ENCODE assay signal across 10 cellular contexts in genomic region chr14:89507521-89507920, GRCh38.
DNase-seq lines count a peak whose midpoint lies in the region; ATAC-seq and TF ChIP-seq lines count a peak whose summit lies in the region.
"Had no signal": no experiment of that assay in that cellular context is flagged by ENCODE, and none has a peak within 500 bp of the region (broad histone marks: within the 10 kb centered on the region; RNA-seq: fewer than 3 reads in every experiment).

No MANE protein-coding gene starts in this region.

- peaks cover 54% of the 10 kb centered on the region for H3K4me1 ChIP-seq in BLaER1
- H3K4me1 ChIP-seq in heart left ventricle: peaks cover 0 to 59% (median 11%) of the 10 kb centered on the region in 12 donors

- H3K9me3 ChIP-seq in BLaER1 (peaks cover 16% of the 10 kb centered on the region; the same call in 1 of the 2 replicates), heart left ventricle (no peaks in the 10 kb centered on the region)

- DNase-seq in GM20000 (ENCODE audit: low spot score) (peak; percentile 42), kidney epithelial cell (ENCODE audit: low read depth) (peak; percentile 84), heart left ventricle (no peak), NCI-H2029 treated with DMSO at 0.1 percent for 48 hours (lab: John Stamatoyannopoulos, UW) (no peak)
- DNase-seq: activated naive CD4-positive, alpha-beta T cell treated with anti-CD3 and anti-CD28 coated beads, Interleukin-2, amount 50 U/mL, for 16 hours; Right ventricle myocardium superior had no signal

- no peak overlapping the region for H3K27ac ChIP-seq in BLaER1
- H3K27ac ChIP-seq in heart left ventricle: no peak overlapping the region

- peaks cover 38% of the 10 kb centered on the region for H4K20me1 ChIP-seq in BLaER1

- H3K4me3 Mint-ChIP-seq in T-helper 1 cell treated with Interleukin-12 subunit alpha and Interleukin-12 subunit beta and Interleukin-4 antibody, amounts not matched to agents 30 μg/mL and 1 μg/mL, for 36 hours: no peak overlapping the region

- TF ChIP-seq POLR2A in heart left ventricle (IDR thresholded peaks at IDR 0.05): no peak

- H3K36me3 ChIP-seq in BLaER1 (peaks cover 24% of the 10 kb centered on the region), kidney epithelial cell (ENCODE audit: control insufficient read depth, insufficient read depth, low read length) (no peaks in the 10 kb centered on the region), heart left ventricle (peaks cover 0 to 9% (median 0%) of the 10 kb centered on the region in 9 donors)

- H3K27me3 ChIP-seq in BLaER1: no peaks in the 10 kb centered on the region
- H3K27me3 ChIP-seq in kidney epithelial cell (ENCODE audit: control insufficient read depth, insufficient read depth, low read length): no peaks in the 10 kb centered on the region
- H3K27me3 ChIP-seq in heart left ventricle: no peaks in the 10 kb centered on the region

- H3K9ac ChIP-seq in BLaER1: no peak overlapping the region

- no peaks in the 10 kb centered on the region for H3K9me3 Mint-ChIP-seq in T-helper 1 cell treated with Interleukin-12 subunit alpha and Interleukin-12 subunit beta and Interleukin-4 antibody, amounts not matched to agents 30 μg/mL and 1 μg/mL, for 36 hours

- peaks cover 59% of the 10 kb centered on the region for H3K4me1 Mint-ChIP-seq in T-helper 1 cell treated with Interleukin-12 subunit alpha and Interleukin-12 subunit beta and Interleukin-4 antibody, amounts not matched to agents 30 μg/mL and 1 μg/mL, for 36 hours (ENCODE audit: low read depth)

- H3K27me3 Mint-ChIP-seq in T-helper 1 cell treated with Interleukin-12 subunit alpha and Interleukin-12 subunit beta and Interleukin-4 antibody, amounts not matched to agents 30 μg/mL and 1 μg/mL, for 36 hours (ENCODE audit: low read depth): no peaks in the 10 kb centered on the region

- no peak for TF ChIP-seq CTCF in GM20000 (IDR thresholded peaks at IDR 0.05; ENCODE audit: extremely low read depth, missing control alignments)
- no peak for TF ChIP-seq CTCF in kidney epithelial cell (IDR thresholded peaks at IDR 0.05; ENCODE audit: insufficient read depth, low read length, poor library complexity, severe bottlenecking)
- TF ChIP-seq CTCF in heart left ventricle (IDR thresholded peaks at IDR 0.05): no peak

- intact Hi-C loops in heart left ventricle (cut with DNase I): no loop called here

- ATAC-seq in HG03139 (IDR thresholded peaks at IDR 0.05; ENCODE audit: unreplicated experiment) (no peak), heart left ventricle (no peak), GM19397 (IDR thresholded peaks at IDR 0.05; ENCODE audit: unreplicated experiment) (no peak)

- peaks cover 22% of the 10 kb centered on the region for H3K36me3 Mint-ChIP-seq in T-helper 1 cell treated with Interleukin-12 subunit alpha and Interleukin-12 subunit beta and Interleukin-4 antibody, amounts not matched to agents 30 μg/mL and 1 μg/mL, for 36 hours (ENCODE audit: low read depth)

- peak overlapping the region; percentile 68 for H3K27ac Mint-ChIP-seq in T-helper 1 cell treated with Interleukin-12 subunit alpha and Interleukin-12 subunit beta and Interleukin-4 antibody, amounts not matched to agents 30 μg/mL and 1 μg/mL, for 36 hours

- H3K4me2 ChIP-seq in BLaER1: peak overlapping the region; percentile 35; the same call in 1 of the 2 replicates

- WGBS in heart left ventricle, 4 donors: 69 to 72% (median 71%) methylated on average over 1 of the region's 1 CpG

- H3K4me3 ChIP-seq in BLaER1 (no peak overlapping the region), kidney epithelial cell (ENCODE audit: low read depth, low read length) (no peak overlapping the region), heart left ventricle (no peak overlapping the region)

Comparison
In these comparisons a context has a peak if more than half of its experiments do, and no peak if none do; other contexts are left out.
1. DNase-seq: peak in GM20000 (single experiment) and kidney epithelial cell (single experiment); none in heart left ventricle (0 of 5) and NCI-H2029 treated with DMSO at 0.1 percent for 48 hours (single experiment).